ENCODE assay signal across 18 cellular contexts in genomic region chr10:46296629-46297275, GRCh38. TPM values are rescaled to one million over a fixed set of nuclear protein-coding genes. Genes with fewer than 3 reads are reported as not detected.
A peak's percentile ranks its signal among the peaks of the same experiment; 100 is the strongest.
DNase-seq lines count a peak whose midpoint lies in the region; ATAC-seq and TF ChIP-seq lines count a peak whose summit lies in the region.
"Had no signal": no experiment of that assay in that cellular context is flagged by ENCODE, and none has a peak within 500 bp of the region (broad histone marks: within the 10 kb centered on the region; RNA-seq: fewer than 3 reads in every experiment).

No MANE protein-coding gene starts in this region.

- whole genome bisulfite sequencing in right cardiac atrium = 82% methylated on average over 7 of the region's 7 CpGs
- 85 to 86% methylated on average over 7 of the region's 7 CpGs for WGBS in heart right ventricle, 2 donors
- no CpG with 5 or more reads among the region's 7 CpGs for WGBS in neuronal stem cell (ENCODE audit: extremely low coverage in 2 of 2, insufficient read length in 2 of 2, insufficient replicate concordance in 1 of 2), 2 donors

- H3K4me3 ChIP-seq in right cardiac atrium (ENCODE audit: low read length) (no peak overlapping the region), heart right ventricle (no peak overlapping the region), RWPE2 (ENCODE audit: severe bottlenecking) (no peak overlapping the region), neuronal stem cell (ENCODE audit: low read length in 2 of 2) (peak overlapping the region in 1 of 2 donors; percentile 33)

- peaks cover under 1% of the 10 kb centered on the region for H3K79me1 ChIP-seq in neuronal stem cell (ENCODE audit: low read depth, low read length)

- H3K4me1 ChIP-seq in right cardiac atrium (ENCODE audit: control insufficient read depth, insufficient read depth, low read length) = peaks cover 4% of the 10 kb centered on the region
- H3K4me1 ChIP-seq in heart right ventricle = peaks cover 0 to 10% (median 0%) of the 10 kb centered on the region in 9 donors
- no peaks in the 10 kb centered on the region for H3K4me1 ChIP-seq in RWPE2 (ENCODE audit: insufficient read depth, poor library complexity, severe bottlenecking)
- H3K4me1 ChIP-seq in neuronal stem cell (ENCODE audit: control insufficient read depth in 2 of 2, insufficient read depth in 1 of 2, low read depth in 1 of 2, low read length in 2 of 2) = peaks cover 4 to 18% of the 10 kb centered on the region in 2 donors
- H3K4me1 ChIP-seq: Caco-2 had no signal

- no peaks in the 10 kb centered on the region for H3K36me3 Mint-ChIP-seq in type B pancreatic cell
- no peaks in the 10 kb centered on the region for H3K36me3 Mint-ChIP-seq in Calu3 (ENCODE audit: insufficient read depth, unreplicated experiment)
- H3K36me3 Mint-ChIP-seq: CD4-positive, CD25-positive, alpha-beta regulatory T cell had no signal

- H2BK15ac ChIP-seq in neuronal stem cell (ENCODE audit: low read length) = no peak overlapping the region

- peak overlapping the region; percentile 44 for H2AK5ac ChIP-seq in neuronal stem cell (ENCODE audit: low read depth, low read length)

- peak overlapping the region; percentile 94 for H3K14ac ChIP-seq in neuronal stem cell (ENCODE audit: low read length)

- peak overlapping the region; percentile 38 for H3K4ac ChIP-seq in neuronal stem cell (ENCODE audit: low read length)

- H3K27ac Mint-ChIP-seq in type B pancreatic cell = no peak overlapping the region
- H3K27ac Mint-ChIP-seq in Calu3 (ENCODE audit: unreplicated experiment) = no peak overlapping the region
- H3K27ac Mint-ChIP-seq: CD4-positive, CD25-positive, alpha-beta regulatory T cell had no signal

- DNase-seq in right cardiac atrium (peak in 2 of 3 donors; percentile 28 to 40), heart right ventricle (no peak), RWPE2 (ENCODE audit: low spot score) (peak; percentile 56), neuronal stem cell (ENCODE audit: low spot score) (no peak), type B pancreatic cell (ENCODE audit: extremely low spot score, unreplicated experiment) (peak; percentile 56), NCI-H1694 (lab: John Stamatoyannopoulos, UW) (no peak), Calu3 (no peak)
- DNase-seq: Caco-2; CD4-positive, CD25-positive, alpha-beta regulatory T cell; DMS53; NCI-H1417; NCI-H2029 treated with DMSO at 0.1 percent for 48 hours; NCI-H774 had no signal

- H3K4me1 Mint-ChIP-seq in type B pancreatic cell (ENCODE audit: unreplicated experiment) (peaks cover 19% of the 10 kb centered on the region), Calu3 (ENCODE audit: low read depth, unreplicated experiment) (peaks cover 17% of the 10 kb centered on the region)

- H4K8ac ChIP-seq in neuronal stem cell (ENCODE audit: low read depth, low read length) = no peak overlapping the region

- H3K9me3 Mint-ChIP-seq in type B pancreatic cell = no peaks in the 10 kb centered on the region
- no peaks in the 10 kb centered on the region for H3K9me3 Mint-ChIP-seq in Calu3 (ENCODE audit: low read depth, unreplicated experiment)
- H3K9me3 Mint-ChIP-seq: CD4-positive, CD25-positive, alpha-beta regulatory T cell had no signal

- H2BK5ac ChIP-seq in neuronal stem cell (ENCODE audit: low read length) = peak overlapping the region; percentile 69

- ATAC-seq in right cardiac atrium (no peak), heart right ventricle (no peak), RWPE2 (ENCODE audit: low read depth) (no peak), HG03159 (IDR thresholded peaks at IDR 0.05; ENCODE audit: unreplicated experiment) (no peak)
- ATAC-seq: Right ventricle myocardium inferior had no signal

- CTCF ChIA-PET in Calu3 (lab: Charles Lee) = interaction anchor here (0.7 to 2.2 kb wide), 2 partner anchors 12 to 14 kb away, joined by 3 to 5 read pairs; no protein-coding TSS in a partner anchor

- peak overlapping the region; percentile 77 for H3K23ac ChIP-seq in neuronal stem cell (ENCODE audit: low read depth, low read length, poor library complexity)

- H4K91ac ChIP-seq in neuronal stem cell (ENCODE audit: low read depth, low read length, poor library complexity) = no peak overlapping the region

- no peak overlapping the region for H3K27ac ChIP-seq in right cardiac atrium (ENCODE audit: low read length)
- no peak overlapping the region for H3K27ac ChIP-seq in heart right ventricle
- no peak overlapping the region for H3K27ac ChIP-seq in RWPE2 (ENCODE audit: poor library complexity, severe bottlenecking)
- no peak overlapping the region for H3K27ac ChIP-seq in neuronal stem cell (replicated peaks; ENCODE audit: low read length)
- H3K27ac ChIP-seq: HL-60 had no signal

- H3K27me3 ChIP-seq in right cardiac atrium (ENCODE audit: control insufficient read depth, insufficient read depth) = no peaks in the 10 kb centered on the region
- H3K27me3 ChIP-seq in heart right ventricle = peaks cover 0 to 4% (median 0%) of the 10 kb centered on the region in 7 donors
- H3K27me3 ChIP-seq in RWPE2 (ENCODE audit: insufficient read depth, poor library complexity, severe bottlenecking) = no peaks in the 10 kb centered on the region
- H3K27me3 ChIP-seq in neuronal stem cell (ENCODE audit: control insufficient read depth in 3 of 3, insufficient read depth in 3 of 3, low read depth in 1 of 3, low read length in 3 of 3) = peaks cover 0 to 7% (median 3%) of the 10 kb centered on the region in 3 experiments

- H3K9me3 ChIP-seq in right cardiac atrium (ENCODE audit: control insufficient read depth, low read length) = no peaks in the 10 kb centered on the region
- no peaks in the 10 kb centered on the region for H3K9me3 ChIP-seq in heart right ventricle
- H3K9me3 ChIP-seq in RWPE2 (ENCODE audit: severe bottlenecking) = no peaks in the 10 kb centered on the region
- peaks cover 0 to 3% of the 10 kb centered on the region in 2 donors for H3K9me3 ChIP-seq in neuronal stem cell (replicated peaks in 1 of 2; ENCODE audit: control insufficient read depth in 2 of 2, insufficient read depth in 1 of 2, low read depth in 1 of 2, low read length in 2 of 2)
- H3K9me3 ChIP-seq: Caco-2 had no signal

- H3K4me3 Mint-ChIP-seq in type B pancreatic cell = no peak overlapping the region
- H3K4me3 Mint-ChIP-seq in Calu3 (ENCODE audit: low read depth, unreplicated experiment) = no peak overlapping the region
- H3K4me3 Mint-ChIP-seq: CD4-positive, CD25-positive, alpha-beta regulatory T cell had no signal

- no peaks in the 10 kb centered on the region for H3K36me3 ChIP-seq in heart right ventricle
- H3K36me3 ChIP-seq in RWPE2 (ENCODE audit: low read depth) = no peaks in the 10 kb centered on the region
- no peaks in the 10 kb centered on the region for H3K36me3 ChIP-seq in neuronal stem cell (replicated peaks in 1 of 2; ENCODE audit: control insufficient read depth in 2 of 2, insufficient read depth in 2 of 2, low read length in 2 of 2)

- H3K27me3 Mint-ChIP-seq in type B pancreatic cell = peaks cover 7% of the 10 kb centered on the region
- peaks cover 21% of the 10 kb centered on the region for H3K27me3 Mint-ChIP-seq in Calu3 (ENCODE audit: unreplicated experiment)
- H3K27me3 Mint-ChIP-seq: CD4-positive, CD25-positive, alpha-beta regulatory T cell had no signal

- H3K9ac ChIP-seq in neuronal stem cell (ENCODE audit: low read depth, low read length, poor library complexity) = no peak overlapping the region

- intact Hi-C loops in right cardiac atrium (cut with DNase I) (no loop called here), heart right ventricle (cut with DNase I) (no loop called here), Calu3 (cut with micrococcal nuclease; ENCODE audit: unreplicated experiment) (no loop called here)

- no TSS peak for BruUV-seq in Calu3 (replicated peaks; lab: Mats Ljungman, UMichigan)

- no peak overlapping the region for H3K4me2 ChIP-seq in neuronal stem cell (ENCODE audit: insufficient read depth, low read length, poor library complexity, severe bottlenecking)

- no peak overlapping the region for H2BK120ac ChIP-seq in neuronal stem cell (ENCODE audit: low read depth, low read length)

- TF ChIP-seq CTCF in heart right ventricle (IDR thresholded peaks at IDR 0.05) (no peak), RWPE2 (IDR thresholded peaks at IDR 0.05; ENCODE audit: poor library complexity, severe bottlenecking) (no peak), type B pancreatic cell (conservative IDR thresholded peaks at IDR 0.05) (no peak), Calu3 (IDR thresholded peaks at IDR 0.05; ENCODE audit: unreplicated experiment) (no peak)

- H2AFZ ChIP-seq in neuronal stem cell (ENCODE audit: low read length) = no peak overlapping the region

- H3K18ac ChIP-seq in neuronal stem cell (ENCODE audit: low read length) = peak overlapping the region; percentile 31

- H2BK12ac ChIP-seq in neuronal stem cell (ENCODE audit: low read length) = no peak overlapping the region

RNA-seq across cellular contexts. Expression of gene ANTXRL, which starts 10.0 kb away (rescaled TPM):
- total RNA-seq in right cardiac atrium (under 1 TPM in 1 of 4 donors, not detected in 3; 0.51 TPM), heart right ventricle (1 to 10 TPM in 1 of 10 donors, under 1 TPM in 2, not detected in 7; 0.27 to 1.1 (median 0.49) TPM), type B pancreatic cell (ENCODE audit: low replicate concordance) (not detected in 2 replicates), Calu3 (2022) (not detected in 2 replicates)
- polyA plus RNA-seq in right cardiac atrium (0.68 TPM), heart right ventricle (1 to 10 TPM in 1 of 2 donors, under 1 TPM in 1; 0.22 to 6.3 TPM)
- polyA plus RNA-seq in neuronal stem cell (2013, experiment 1 of 2) = not detected
- not detected for polyA plus RNA-seq in neuronal stem cell (2013, experiment 2 of 2)
- total RNA-seq: Caco-2; CD4-positive, CD25-positive, alpha-beta regulatory T cell; H7; NCI-H460; Right ventricle myocardium inferior had no signal

Comparison
In these comparisons a context has a peak if more than half of its experiments do, and no peak if none do; other contexts are left out.
1. DNase-seq: peak in right cardiac atrium (2 of 3), RWPE2 (single experiment) and type B pancreatic cell (single experiment); none in heart right ventricle (0 of 2), neuronal stem cell (single experiment), NCI-H1694 (single experiment) and Calu3 (single experiment).